Comparison of ENCODE assay signal across 8 cellular contexts in the genomic region with DNA sequence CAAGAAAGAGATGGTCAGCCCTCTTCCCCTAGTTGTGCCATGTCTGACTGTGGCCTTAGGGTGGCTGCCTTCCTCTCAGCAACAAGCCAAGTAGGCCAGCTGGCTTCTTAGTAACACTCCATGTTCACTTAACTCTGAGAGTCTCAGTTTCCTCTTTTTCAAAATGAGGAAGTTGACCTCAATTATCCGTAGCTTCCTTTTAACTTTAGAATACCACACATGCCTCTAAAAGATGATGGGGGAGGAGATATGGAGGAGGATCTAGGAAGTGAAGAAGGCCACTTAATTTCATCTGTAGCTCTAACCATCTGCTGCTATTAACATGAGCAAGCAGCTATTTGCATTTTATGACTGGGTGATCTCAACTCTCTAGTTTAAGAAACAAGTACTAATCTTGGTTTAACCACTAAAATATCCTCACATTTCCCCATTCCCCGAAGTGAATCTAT. TPM values are rescaled to one million over a fixed set of nuclear protein-coding genes. Genes with fewer than 3 reads are reported as not detected.
DNase-seq lines count a peak whose midpoint lies in the region; ATAC-seq and TF ChIP-seq lines count a peak whose summit lies in the region.

No MANE protein-coding gene starts in this region.

- ATAC-seq in GM18519 (IDR thresholded peaks at IDR 0.05; ENCODE audit: low FRiP score, unreplicated experiment) (peak; percentile 56), HG02798 (IDR thresholded peaks at IDR 0.05; ENCODE audit: poor library complexity, unreplicated experiment) (peak; percentile 73)

- H3K9me3 ChIP-seq in mammary epithelial cell (replicated peaks; ENCODE audit: insufficient read depth, low read length): no peaks in the 10 kb centered on the region

- no peaks in the 10 kb centered on the region for H3K79me2 ChIP-seq in mammary epithelial cell (ENCODE audit: insufficient read depth, low read length)

- WGBS in mammary epithelial cell (ENCODE audit: low coverage, missing lambda C conversion rate): 54% methylated on average over 2 of the region's 2 CpGs

- H3K27ac ChIP-seq in mammary epithelial cell (ENCODE audit: insufficient read depth, low read depth, low read length): no peak overlapping the region

- intact Hi-C loops in mammary epithelial cell (cut with micrococcal nuclease): loop anchor here (1.0 kb wide), 4 partner anchors 39 to 231 kb away; no protein-coding TSS in a partner anchor

- peaks cover 6% of the 10 kb centered on the region for H3K4me1 ChIP-seq in mammary epithelial cell (ENCODE audit: insufficient read depth, low read length)

- H3K36me3 ChIP-seq in mammary epithelial cell (ENCODE audit: insufficient read depth, low read length): no peaks in the 10 kb centered on the region

- dilution Hi-C loops in mammary epithelial cell (cut with HindIII; ENCODE audit: low sequenced_read_pairs): no loop called here

- CTCF ChIA-PET in mammary epithelial cell (lab: Charles Lee; ENCODE audit: low non-redundant PET): interaction anchor here (0.6 to 1.4 kb wide), 7 partner anchors 36 to 521 kb away, joined by 3 to 7 read pairs (median 4); no protein-coding TSS in a partner anchor

- peak; percentile 99 for DNase-seq in SIG-M5 treated with dmso at 0.1 percent for 504 hours (lab: John Stamatoyannopoulos, UW; ENCODE audit: unreplicated experiment)
- peak; percentile 81 for DNase-seq in medulla oblongata (ENCODE audit: extremely low spot score)
- no peak for DNase-seq in NCI-H2171 treated with DMSO at 0.1 percent for 48 hours (lab: John Stamatoyannopoulos, UW)
- no peak for DNase-seq in mammary epithelial cell
- no peak for DNase-seq in superior temporal gyrus (ENCODE audit: extremely low spot score)
- no peak for DNase-seq in NCI-H1417 treated with DMSO at 0.1 percent for 48 hours (lab: John Stamatoyannopoulos, UW)

- no peak overlapping the region for H2AFZ ChIP-seq in mammary epithelial cell (ENCODE audit: low read depth, low read length)

- TF ChIP-seq CTCF in mammary epithelial cell (conservative IDR thresholded peaks at IDR 0.05 in 1 of 2, IDR thresholded peaks at IDR 0.05 in 1 of 2; ENCODE audit: extremely low read depth in 1 of 2, insufficient read depth in 1 of 2, low read depth in 1 of 2, low read length in 2 of 2): no peak

- H4K20me1 ChIP-seq in mammary epithelial cell (ENCODE audit: insufficient read depth, low read length): no peaks in the 10 kb centered on the region

- in situ Hi-C loops in mammary epithelial cell (cut with MboI; ENCODE audit: low sequenced_read_pairs in 2 of 2): loop anchor here in 1 of 2 donors (10.0 kb wide), 2 partner anchors 79 to 229 kb away; no protein-coding TSS in a partner anchor

- no TSS peak for BruUV-seq in mammary epithelial cell (replicated peaks; lab: Mats Ljungman, UMichigan)

- no peaks in the 10 kb centered on the region for H3K27me3 ChIP-seq in mammary epithelial cell (ENCODE audit: insufficient read depth, low read length)

- no peak overlapping the region for H3K4me3 ChIP-seq in mammary epithelial cell (replicated peaks in 1 of 3; ENCODE audit: insufficient read depth in 1 of 3, low read depth in 2 of 3, low read length in 3 of 3)

- no peak overlapping the region for H3K4me2 ChIP-seq in mammary epithelial cell (ENCODE audit: insufficient read depth, low read depth, low read length)

- no peak overlapping the region for H3K9ac ChIP-seq in mammary epithelial cell (ENCODE audit: insufficient read depth, low read length)

RNA-seq across cellular contexts. Expression of a gene that starts 32.9 kb away (rescaled TPM):
- not detected for total RNA-seq in mammary epithelial cell
- not detected for polyA plus RNA-seq in mammary epithelial cell
- not detected for polyA minus RNA-seq in mammary epithelial cell

Comparison
In these comparisons a context has a peak if more than half of its experiments do, and no peak if none do; other contexts are left out.
1. DNase-seq: peak in SIG-M5 treated with dmso at 0.1 percent for 504 hours (single experiment) and medulla oblongata (single experiment); none in NCI-H2171 treated with DMSO at 0.1 percent for 48 hours (single experiment), mammary epithelial cell (single experiment), superior temporal gyrus (single experiment) and NCI-H1417 treated with DMSO at 0.1 percent for 48 hours (single experiment).